ENCODE assay signal across 23 cellular contexts in the genomic region with DNA sequence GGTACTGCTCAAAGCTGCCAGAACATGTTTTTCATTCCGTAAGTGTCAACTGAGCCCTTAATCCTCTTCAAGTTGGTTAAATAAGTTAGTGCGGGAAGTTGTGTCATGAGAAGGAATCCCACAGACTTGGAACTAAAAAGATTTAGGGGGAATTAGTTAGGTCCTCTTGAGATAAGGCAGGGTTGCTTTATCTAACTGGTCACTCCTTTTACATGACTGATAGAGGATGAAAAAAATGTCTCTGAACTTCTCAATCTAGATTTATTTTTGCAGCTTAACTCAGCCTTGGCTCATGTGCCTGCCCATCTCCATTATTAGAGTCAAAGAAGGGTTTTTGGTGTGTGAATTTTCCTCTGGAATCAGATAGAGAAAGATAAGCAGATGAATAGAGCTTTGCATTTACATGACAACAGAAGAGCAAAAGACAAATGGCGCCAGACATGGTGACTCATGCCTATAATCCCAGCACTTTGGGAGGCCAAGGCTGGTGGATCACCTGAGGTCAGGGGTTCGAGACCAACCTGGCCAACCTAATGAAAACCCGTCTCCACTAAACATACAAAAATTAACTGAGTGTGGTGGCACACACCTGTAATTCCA.
A peak's percentile ranks its signal among the peaks of the same experiment; 100 is the strongest.
DNase-seq lines count a peak whose midpoint lies in the region; ATAC-seq and TF ChIP-seq lines count a peak whose summit lies in the region.
"Had no signal": no experiment of that assay in that cellular context is flagged by ENCODE, and none has a peak within 500 bp of the region (broad histone marks: within the 10 kb centered on the region; RNA-seq: fewer than 3 reads in every experiment).

No MANE protein-coding gene starts in this region.

- no peaks in the 10 kb centered on the region for H3K9me3 ChIP-seq in WERI-Rb-1 (ENCODE audit: severe bottlenecking)
- H3K9me3 ChIP-seq in hepatocyte (ENCODE audit: low read depth), result no peaks in the 10 kb centered on the region
- H3K9me3 ChIP-seq: SJCRH30 had no signal

- no peaks in the 10 kb centered on the region for H4K20me1 ChIP-seq in hepatocyte (ENCODE audit: insufficient read depth, poor library complexity, severe bottlenecking)

- H3K9me2 ChIP-seq in hepatocyte (replicated peaks; ENCODE audit: insufficient read depth), result no peaks in the 10 kb centered on the region

- no peak overlapping the region for H3K27ac ChIP-seq in WERI-Rb-1
- H3K27ac ChIP-seq in hepatocyte, result peak overlapping the region; percentile 31
- H3K27ac ChIP-seq in caudate nucleus (ENCODE audit: low read depth, low read length), result no peak overlapping the region
- H3K27ac ChIP-seq: SJCRH30 had no signal

- ATAC-seq in GM21576 (IDR thresholded peaks at IDR 0.05; ENCODE audit: unreplicated experiment), result no peak
- ATAC-seq: GM23338, PC-3, Right ventricle myocardium inferior had no signal

- TF ChIP-seq CTCF in WERI-Rb-1 (IDR thresholded peaks at IDR 0.05; ENCODE audit: low read depth, low read length) (no peak), hepatocyte (IDR thresholded peaks at IDR 0.05; ENCODE audit: poor library complexity) (no peak), retinal pigment epithelial cell (conservative IDR thresholded peaks at IDR 0.05; ENCODE audit: low read depth, low read length) (no peak)

- no peak overlapping the region for H3K4me3 ChIP-seq in WERI-Rb-1 (ENCODE audit: low read depth, low read length)
- H3K4me3 ChIP-seq in hepatocyte, result no peak overlapping the region
- no peak overlapping the region for H3K4me3 ChIP-seq in retinal pigment epithelial cell (ENCODE audit: low read length)
- H3K4me3 ChIP-seq: GM23338, SJCRH30 had no signal

- H3K4me2 ChIP-seq in hepatocyte, result no peak overlapping the region
- H3K4me2 ChIP-seq: GM23338 had no signal

- H3K4me1 ChIP-seq in hepatocyte (ENCODE audit: insufficient read depth), result peaks cover 3% of the 10 kb centered on the region
- H3K4me1 ChIP-seq: SJCRH30 had no signal

- H2AFZ ChIP-seq in hepatocyte, result no peak overlapping the region
- H2AFZ ChIP-seq: GM23338 had no signal

- no peaks in the 10 kb centered on the region for H3K79me2 ChIP-seq in hepatocyte

- DNase-seq in ELF-1 (ENCODE audit: low read depth, low spot score) (peak; percentile 44), WERI-Rb-1 (peak; percentile 8), hepatocyte (ENCODE audit: low spot score) (no peak), retinal pigment epithelial cell (ENCODE audit: low read depth) (peak; percentile 36), HUDEP-2 (lab: John Stamatoyannopoulos, UW; ENCODE audit: unreplicated experiment in 76 of 76) (no peak), caudate nucleus (lab: John Stamatoyannopoulos, UW) (no peak)
- DNase-seq in activated CD8-positive, alpha-beta memory T cell treated with anti-CD3 and anti-CD28 coated beads, Interleukin-2, amount 50 U/mL, for 48 hours, result no peak
- DNase-seq: 8988T, DMS153, DND-41, H9, KBM-7, NCI-H1092, NCI-H1417 treated with DMSO at 0.1 percent for 48 hours, NCI-H1694 treated with DMSO at 0.1 percent for 48 hours, NCI-H2081, NCI-H2227 treated with DMSO at 0.1 percent for 48 hours, NCI-H510A, PC-3, SJCRH30 had no signal

- no peaks in the 10 kb centered on the region for H3K27me3 ChIP-seq in WERI-Rb-1 (ENCODE audit: insufficient read depth, low read depth, severe bottlenecking)
- no peaks in the 10 kb centered on the region for H3K27me3 ChIP-seq in hepatocyte
- H3K27me3 ChIP-seq: SJCRH30 had no signal

- WGBS in hepatocyte (ENCODE audit: low lambda C conversion rate, missing lambda C conversion rate), result 52% methylated on average over 5 of the region's 5 CpGs

- H3K36me3 ChIP-seq in WERI-Rb-1 (no peaks in the 10 kb centered on the region), hepatocyte (replicated peaks; ENCODE audit: insufficient read depth, low read depth) (no peaks in the 10 kb centered on the region)
- H3K36me3 ChIP-seq: SJCRH30 had no signal

Comparison
In these comparisons a context has a peak if more than half of its experiments do, and no peak if none do; other contexts are left out.
1. DNase-seq: peak in ELF-1 (single experiment), WERI-Rb-1 (single experiment) and retinal pigment epithelial cell (single experiment); none in hepatocyte (single experiment), HUDEP-2 (0 of 76), activated CD8-positive, alpha-beta memory T cell treated with anti-CD3 and anti-CD28 coated beads, Interleukin-2, amount 50 U/mL, for 48 hours (single experiment) and caudate nucleus (0 of 61).